ENCODE assay signal across 8 cellular contexts in genomic region chr17:55264640-55265298, GRCh38. TPM values are rescaled to one million over a fixed set of nuclear protein-coding genes. Genes with fewer than 3 reads are reported as not detected.
DNase-seq lines count a peak whose midpoint lies in the region; ATAC-seq, FAIRE-seq and TF ChIP-seq lines count a peak whose summit lies in the region.

HLF (plus strand) TSS chr17:55264960; CDS start chr17:55265485, 525 bp downstream.

- peak; percentile 77 for DNase-seq in GM12892 (ENCODE audit: insufficient read length)
- DNase-seq in NCI-H146 (lab: John Stamatoyannopoulos, UW): peak; percentile 61
- peak; percentile 52 to 59 for DNase-seq in activated CD4-positive, alpha-beta T cell treated with anti-CD3 and anti-CD28 coated beads for 24 hours (ENCODE audit: low read depth in 2 of 2)
- DNase-seq in cerebellar nuclear complex (lab: John Stamatoyannopoulos, UW): peak; percentile 48 to 58
- DNase-seq in kidney: peak; percentile 93
- peak; percentile 73 for DNase-seq in stimulated activated CD4-positive, alpha-beta T cell treated with anti-CD3 and anti-CD28 coated beads, Interleukin-12 subunit alpha, Interleukin-12 subunit beta, amount 100 ng/mL, for 4 hours
- DNase-seq in HFFc6: no peak

- H3K36me3 Mint-ChIP-seq in HFFc6 (ENCODE audit: low read depth): no peaks in the 10 kb centered on the region

- ATAC-seq in HG02840 (IDR thresholded peaks at IDR 0.05; ENCODE audit: low FRiP score, unreplicated experiment): peak; percentile 87

- peaks cover 21% of the 10 kb centered on the region for H3K27me3 Mint-ChIP-seq in HFFc6 (ENCODE audit: insufficient read depth)

- no peak for TF ChIP-seq POLR2A in GM12892 (IDR thresholded peaks at IDR 0.05; ENCODE audit: low read depth, low read length)

- H3K4me1 Mint-ChIP-seq in HFFc6 (ENCODE audit: low read depth): no peaks in the 10 kb centered on the region

- H3K4me1 ChIP-seq in kidney (ENCODE audit: control insufficient read depth in 1 of 2, insufficient read depth in 1 of 2, low read depth in 1 of 2, low read length in 2 of 2): peaks cover 5 to 12% of the 10 kb centered on the region in 2 donors

- H3K9me3 Mint-ChIP-seq in HFFc6: no peaks in the 10 kb centered on the region

- TF ChIP-seq CTCF in kidney (IDR thresholded peaks at IDR 0.05; ENCODE audit: borderline replicate concordance, extremely low read depth, insufficient read depth) (no peak), HFFc6 (IDR thresholded peaks at IDR 0.05) (no peak)

- H3K27ac ChIP-seq in kidney (ENCODE audit: low read depth in 2 of 2, low read length in 2 of 2): peak within 1 kb of the TSS; percentile 76 to 85

- H3K9ac ChIP-seq in kidney (ENCODE audit: low read length in 2 of 2): peak within 1 kb of the TSS in 1 of 2 donors; percentile 59

- H3K9me3 ChIP-seq in kidney (ENCODE audit: control insufficient read depth in 1 of 2, low read length in 2 of 2): no peaks in the 10 kb centered on the region

- intact Hi-C loops in kidney (cut with DNase I): no loop called here

- FAIRE-seq in GM12892 (lab: Jason Lieb, UNC): peak; percentile 74
- no peak for FAIRE-seq in kidney (lab: Jason Lieb, UNC)

- H3K36me3 ChIP-seq in kidney (ENCODE audit: control insufficient read depth in 1 of 2, insufficient read depth in 2 of 2, low read length in 2 of 2): peaks cover 0 to 2% of the 10 kb centered on the region in 2 donors

- peak within 1 kb of the TSS; percentile 31 to 76 for H3K4me3 ChIP-seq in kidney (ENCODE audit: low read length in 2 of 2)

- no peak within 1 kb of the TSS for H3K27ac Mint-ChIP-seq in HFFc6

- no peak within 1 kb of the TSS for H3K4me3 Mint-ChIP-seq in HFFc6

RNA-seq across cellular contexts. Expression of gene HLF, which starts in this region (rescaled TPM):
- polyA plus RNA-seq in GM12892 (2012; ENCODE audit: missing spikeins): 0.11 TPM
- 38.4 TPM for total RNA-seq in kidney
- 9.1 TPM for polyA plus RNA-seq in kidney (ENCODE audit: insufficient read depth, low read depth, low replicate concordance)
- total RNA-seq in HFFc6 (2021; fragmentation: NEBNext Ultra II Directional; extraction: Animal tissue kit (Norgen Biotek cat#: 25700)): not detected

Comparison
In these comparisons a context has a peak if more than half of its experiments do, and no peak if none do; other contexts are left out.
1. RNA of gene HLF (total RNA-seq): 38.4 TPM in kidney (single experiment); not detected in HFFc6; every median in the first group is over 10 times any median in the second.